1 cellular context compared by ENCODE assay signal in the genomic region with DNA sequence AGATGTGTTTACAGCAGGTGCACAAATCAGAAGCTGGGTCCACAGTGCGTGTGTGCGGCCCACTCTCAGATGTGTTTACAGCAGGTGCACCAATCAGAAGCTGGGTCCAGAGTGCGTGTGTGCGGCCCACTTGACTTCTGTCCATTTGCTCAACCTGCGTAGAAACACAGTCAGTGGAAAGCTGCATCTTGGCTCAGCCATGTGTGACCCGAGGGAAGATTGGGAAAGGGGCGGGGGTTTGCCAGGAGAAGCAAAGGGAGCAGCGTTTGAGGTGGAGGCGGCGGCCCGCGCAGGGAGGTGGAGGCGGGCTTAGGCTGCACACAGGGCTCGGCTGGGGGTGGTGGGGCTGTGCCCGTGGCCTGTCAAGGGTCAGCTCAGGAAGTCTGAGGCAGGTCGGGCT.
TF ChIP-seq lines count a peak whose summit lies in the region.

No MANE protein-coding gene starts in this region.

TF ChIP-seq in HepG2, 621 proteins besides CTCF, POLR2A, EP300 and RAD21 (continues in another document):
- TF ChIP-seq ZNF44 (CRISPR knock-in tag; IDR thresholded peaks at IDR 0.05) = no peak
- TF ChIP-seq, protein P1, sequence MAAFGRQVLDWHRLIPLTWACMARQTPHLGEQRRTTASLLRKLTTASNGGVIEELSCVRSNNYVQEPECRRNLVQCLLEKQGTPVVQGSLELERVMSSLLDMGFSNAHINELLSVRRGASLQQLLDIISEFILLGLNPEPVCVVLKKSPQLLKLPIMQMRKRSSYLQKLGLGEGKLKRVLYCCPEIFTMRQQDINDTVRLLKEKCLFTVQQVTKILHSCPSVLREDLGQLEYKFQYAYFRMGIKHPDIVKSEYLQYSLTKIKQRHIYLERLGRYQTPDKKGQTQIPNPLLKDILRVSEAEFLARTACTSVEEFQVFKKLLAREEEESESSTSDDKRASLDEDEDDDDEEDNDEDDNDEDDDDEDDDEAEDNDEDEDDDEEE (CRISPR knock-in tag; IDR thresholded peaks at IDR 0.05) = no peak
- TF ChIP-seq SP4 (CRISPR knock-in tag; IDR thresholded peaks at IDR 0.05) = 0 out of 2 replicates have a peak, but pooled peaks have one; percentile 15
- TF ChIP-seq ZKSCAN5 (CRISPR knock-in tag; IDR thresholded peaks at IDR 0.05) = no peak
- TF ChIP-seq GABPA (IDR thresholded peaks at IDR 0.05; ENCODE audit: low read depth, low read length) = no peak
- TF ChIP-seq GABPA (CRISPR knock-in tag; IDR thresholded peaks at IDR 0.05; ENCODE audit: low read depth) = no peak
- TF ChIP-seq, protein P2, sequence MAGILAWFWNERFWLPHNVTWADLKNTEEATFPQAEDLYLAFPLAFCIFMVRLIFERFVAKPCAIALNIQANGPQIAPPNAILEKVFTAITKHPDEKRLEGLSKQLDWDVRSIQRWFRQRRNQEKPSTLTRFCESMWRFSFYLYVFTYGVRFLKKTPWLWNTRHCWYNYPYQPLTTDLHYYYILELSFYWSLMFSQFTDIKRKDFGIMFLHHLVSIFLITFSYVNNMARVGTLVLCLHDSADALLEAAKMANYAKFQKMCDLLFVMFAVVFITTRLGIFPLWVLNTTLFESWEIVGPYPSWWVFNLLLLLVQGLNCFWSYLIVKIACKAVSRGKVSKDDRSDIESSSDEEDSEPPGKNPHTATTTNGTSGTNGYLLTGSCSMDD (CRISPR knock-in tag; IDR thresholded peaks at IDR 0.05) = no peak
- TF ChIP-seq KLF6 (CRISPR knock-in tag; IDR thresholded peaks at IDR 0.05) = no peak
- TF ChIP-seq TFE3 (CRISPR knock-in tag; IDR thresholded peaks at IDR 0.05) = no peak
- no peak for TF ChIP-seq ZBTB37 (CRISPR knock-in tag; IDR thresholded peaks at IDR 0.05)
- no peak for TF ChIP-seq ZNF646 (CRISPR knock-in tag; IDR thresholded peaks at IDR 0.05)
- TF ChIP-seq ZNF12 (CRISPR knock-in tag; IDR thresholded peaks at IDR 0.05) = no peak
- peak; percentile 46; the same call in 1 of the 2 replicates for TF ChIP-seq AKAP8 (CRISPR knock-in tag; IDR thresholded peaks at IDR 0.05)
- 0 out of 2 replicates have a peak, but pooled peaks have one; percentile 16 for TF ChIP-seq HNF4G (IDR thresholded peaks at IDR 0.05; ENCODE audit: borderline replicate concordance, low read depth, low read length)
- TF ChIP-seq HNF4G (CRISPR knock-in tag; IDR thresholded peaks at IDR 0.05; ENCODE audit: borderline replicate concordance, low read depth) = no peak
- no peak for TF ChIP-seq ZNF350 (CRISPR knock-in tag; IDR thresholded peaks at IDR 0.05; ENCODE audit: borderline replicate concordance, low read depth)
- TF ChIP-seq SNRNP70 (IDR thresholded peaks at IDR 0.05; ENCODE audit: low read depth, low read length) = no peak
- TF ChIP-seq ZHX1 (CRISPR knock-in tag; IDR thresholded peaks at IDR 0.05; ENCODE audit: low read depth) = no peak
- TF ChIP-seq HDAC1 (CRISPR knock-in tag; IDR thresholded peaks at IDR 0.05) = peak; percentile 34; the same call in 1 of the 2 replicates
- TF ChIP-seq SMAD1 (CRISPR knock-in tag; IDR thresholded peaks at IDR 0.05; ENCODE audit: borderline replicate concordance, low read depth) = no peak
- TF ChIP-seq ZNF276 (CRISPR knock-in tag; IDR thresholded peaks at IDR 0.05; ENCODE audit: low read depth) = no peak
- TF ChIP-seq ZSCAN21 (CRISPR knock-in tag; IDR thresholded peaks at IDR 0.05; ENCODE audit: borderline replicate concordance) = no peak
- no peak for TF ChIP-seq ZFP37 (CRISPR knock-in tag; IDR thresholded peaks at IDR 0.05; ENCODE audit: borderline replicate concordance)
- no peak for TF ChIP-seq YY1 (IDR thresholded peaks at IDR 0.05; ENCODE audit: insufficient read depth, insufficient replicate concordance, low read depth, low read length)
- TF ChIP-seq PITX1 (CRISPR knock-in tag; IDR thresholded peaks at IDR 0.05) = 0 out of 2 replicates have a peak, but pooled peaks have one; percentile 33
- peak; percentile 43; the same call in 1 of the 2 replicates for TF ChIP-seq IRF9 (CRISPR knock-in tag; IDR thresholded peaks at IDR 0.05; ENCODE audit: borderline replicate concordance)
- no peak for TF ChIP-seq ZFYVE20 (CRISPR knock-in tag; IDR thresholded peaks at IDR 0.05; ENCODE audit: borderline replicate concordance, low read depth)
- TF ChIP-seq ATRX (CRISPR knock-in tag; IDR thresholded peaks at IDR 0.05; ENCODE audit: borderline replicate concordance) = no peak
- TF ChIP-seq ZSCAN12 (CRISPR knock-in tag; IDR thresholded peaks at IDR 0.05) = no peak
- no peak for TF ChIP-seq ZNF775 (CRISPR knock-in tag; IDR thresholded peaks at IDR 0.05; ENCODE audit: borderline replicate concordance)
- no peak for TF ChIP-seq LBX2 (CRISPR knock-in tag; IDR thresholded peaks at IDR 0.05; ENCODE audit: borderline replicate concordance)
- TF ChIP-seq, protein P3, sequence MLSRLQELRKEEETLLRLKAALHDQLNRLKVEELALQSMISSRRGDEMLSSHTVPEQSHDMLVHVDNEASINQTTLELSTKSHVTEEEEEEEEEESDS (CRISPR knock-in tag; IDR thresholded peaks at IDR 0.05; ENCODE audit: borderline replicate concordance) = no peak
- peak; percentile 9; the same call in 1 of the 2 replicates for TF ChIP-seq ZBTB7A (CRISPR knock-in tag; IDR thresholded peaks at IDR 0.05)
- TF ChIP-seq, protein P4, sequence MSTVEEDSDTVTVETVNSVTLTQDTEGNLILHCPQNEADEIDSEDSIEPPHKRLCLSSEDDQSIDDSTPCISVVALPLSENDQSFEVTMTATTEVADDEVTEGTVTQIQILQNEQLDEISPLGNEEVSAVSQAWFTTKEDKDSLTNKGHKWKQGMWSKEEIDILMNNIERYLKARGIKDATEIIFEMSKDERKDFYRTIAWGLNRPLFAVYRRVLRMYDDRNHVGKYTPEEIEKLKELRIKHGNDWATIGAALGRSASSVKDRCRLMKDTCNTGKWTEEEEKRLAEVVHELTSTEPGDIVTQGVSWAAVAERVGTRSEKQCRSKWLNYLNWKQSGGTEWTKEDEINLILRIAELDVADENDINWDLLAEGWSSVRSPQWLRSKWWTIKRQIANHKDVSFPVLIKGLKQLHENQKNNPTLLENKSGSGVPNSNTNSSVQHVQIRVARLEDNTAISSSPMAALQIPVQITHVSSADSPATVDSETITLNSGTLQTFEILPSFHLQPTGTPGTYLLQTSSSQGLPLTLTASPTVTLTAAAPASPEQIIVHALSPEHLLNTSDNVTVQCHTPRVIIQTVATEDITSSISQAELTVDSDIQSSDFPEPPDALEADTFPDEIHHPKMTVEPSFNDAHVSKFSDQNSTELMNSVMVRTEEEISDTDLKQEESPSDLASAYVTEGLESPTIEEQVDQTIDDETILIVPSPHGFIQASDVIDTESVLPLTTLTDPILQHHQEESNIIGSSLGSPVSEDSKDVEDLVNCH (CRISPR knock-in tag; IDR thresholded peaks at IDR 0.05) = no peak
- no peak for TF ChIP-seq SNAPC2 (CRISPR knock-in tag; IDR thresholded peaks at IDR 0.05)
- no peak for TF ChIP-seq U2AF2 (IDR thresholded peaks at IDR 0.05; ENCODE audit: low read depth, low read length)
- no peak for TF ChIP-seq PAF1 (CRISPR knock-in tag; IDR thresholded peaks at IDR 0.05)
- TF ChIP-seq ZNF335 (CRISPR knock-in tag; IDR thresholded peaks at IDR 0.05) = no peak
